ENCODE assay signal across 8 cellular contexts in genomic region chr4:75672461-75673026, GRCh38. TPM values are rescaled to one million over a fixed set of nuclear protein-coding genes. Genes with fewer than 3 reads are reported as not detected.
A peak's percentile ranks its signal among the peaks of the same experiment; 100 is the strongest.
DNase-seq lines count a peak whose midpoint lies in the region; ATAC-seq and TF ChIP-seq lines count a peak whose summit lies in the region.

No MANE protein-coding gene starts in this region.

- H3K36me3 Mint-ChIP-seq in activated T-cell treated with anti-CD3 and anti-CD28 coated beads, Interleukin-2, amount 50 U/mL, for 24 hours (ENCODE audit: low read depth) = peaks cover 40% of the 10 kb centered on the region
- H3K36me3 Mint-ChIP-seq in naive B cell = peaks cover 0 to 6% of the 10 kb centered on the region in 2 donors
- H3K36me3 Mint-ChIP-seq in stimulated activated memory B cell treated with anti-CD40 and anti-IgM and Interleukin-4, amounts not matched to agents 10 μg/mL and 1 μg/mL and 100 μg/mL, for 72 hours = peaks cover 21% of the 10 kb centered on the region

- H3K27me3 ChIP-seq in BLaER1 treated with 17β-estradiol and CSF1 and Interleukin-3, amounts not matched to agents 10 nM and 100 nM = no peaks in the 10 kb centered on the region
- H3K27me3 ChIP-seq in OCI-LY3 (ENCODE audit: low read depth, low read length) (no peaks in the 10 kb centered on the region), esophagus squamous epithelium (no peaks in the 10 kb centered on the region)

- peaks cover 45 to 55% (median 49%) of the 10 kb centered on the region in 11 experiments for H4K20me1 ChIP-seq in BLaER1 treated with 17β-estradiol and CSF1 and Interleukin-3, amounts not matched to agents 10 nM and 100 nM
- H4K20me1 ChIP-seq in OCI-LY3 (ENCODE audit: insufficient read depth, low read length) = peaks cover 47% of the 10 kb centered on the region

- peaks cover 35 to 50% (median 42%) of the 10 kb centered on the region in 10 experiments for H3K4me1 ChIP-seq in BLaER1 treated with 17β-estradiol and CSF1 and Interleukin-3, amounts not matched to agents 10 nM and 100 nM
- H3K4me1 ChIP-seq in OCI-LY3 (ENCODE audit: low read length) (peaks cover 27% of the 10 kb centered on the region), esophagus squamous epithelium (peaks cover 24 to 55% (median 27%) of the 10 kb centered on the region in 3 donors)

- no peak for TF ChIP-seq POLR2A in esophagus squamous epithelium (IDR thresholded peaks at IDR 0.05)

- no peak for TF ChIP-seq CTCF in OCI-LY3 (IDR thresholded peaks at IDR 0.05; ENCODE audit: low read depth, low read length)
- TF ChIP-seq CTCF in esophagus squamous epithelium (IDR thresholded peaks at IDR 0.05) = no peak

- peak overlapping the region; percentile 96 for H3K4me3 Mint-ChIP-seq in activated T-cell treated with anti-CD3 and anti-CD28 coated beads, Interleukin-2, amount 50 U/mL, for 24 hours
- H3K4me3 Mint-ChIP-seq in naive B cell = peak overlapping the region; percentile 95 to 100 (median 98)
- peak overlapping the region; percentile 99 for H3K4me3 Mint-ChIP-seq in stimulated activated memory B cell treated with anti-CD40 and anti-IgM and Interleukin-4, amounts not matched to agents 10 μg/mL and 1 μg/mL and 100 μg/mL, for 72 hours

- H2AFZ ChIP-seq in OCI-LY3 (ENCODE audit: low read depth, low read length) = no peak overlapping the region

- H3K4me3 ChIP-seq in BLaER1 treated with 17β-estradiol and CSF1 and Interleukin-3, amounts not matched to agents 10 nM and 100 nM = peak overlapping the region; percentile 84 to 99 (median 93)
- H3K4me3 ChIP-seq in OCI-LY3 (ENCODE audit: low read length) = peak overlapping the region; percentile 87
- H3K4me3 ChIP-seq in esophagus squamous epithelium = peak overlapping the region; percentile 63 to 89 (median 84)

- H3K36me3 ChIP-seq in BLaER1 treated with 17β-estradiol and CSF1 and Interleukin-3, amounts not matched to agents 10 nM and 100 nM = peaks cover 0 to 14% (median 6%) of the 10 kb centered on the region in 11 experiments; a peak in 7 of 22 replicates
- H3K36me3 ChIP-seq in OCI-LY3 (replicated peaks; ENCODE audit: low read depth, low read length) (no peaks in the 10 kb centered on the region), esophagus squamous epithelium (no peaks in the 10 kb centered on the region)

- DNase-seq in activated T-cell treated with anti-CD3 and anti-CD28 coated beads, Interleukin-2, amount 50 U/mL, for 24 hours = peak; percentile 87
- peak; percentile 31 for DNase-seq in esophagus squamous epithelium (lab: John Stamatoyannopoulos, UW)
- DNase-seq in naive B cell = peak; percentile 83

- H3K79me2 ChIP-seq in OCI-LY3 (ENCODE audit: low read length) = peaks cover 62% of the 10 kb centered on the region

- no peaks in the 10 kb centered on the region for H3K9me3 ChIP-seq in BLaER1 treated with 17β-estradiol and CSF1 and Interleukin-3, amounts not matched to agents 10 nM and 100 nM (replicated peaks in 1 of 11)
- H3K9me3 ChIP-seq in OCI-LY3 (ENCODE audit: insufficient read depth, low read length) (no peaks in the 10 kb centered on the region), esophagus squamous epithelium (no peaks in the 10 kb centered on the region)

- H3K9ac ChIP-seq in BLaER1 treated with 17β-estradiol and CSF1 and Interleukin-3, amounts not matched to agents 10 nM and 100 nM = peak overlapping the region; percentile 93 to 97 (median 95)
- peak overlapping the region; percentile 95 for H3K9ac ChIP-seq in OCI-LY3 (ENCODE audit: low read length)

- H3K27ac Mint-ChIP-seq in activated T-cell treated with anti-CD3 and anti-CD28 coated beads, Interleukin-2, amount 50 U/mL, for 24 hours = peak overlapping the region; percentile 98
- H3K27ac Mint-ChIP-seq in naive B cell = peak overlapping the region; percentile 98 to 100 (median 99)
- peak overlapping the region; percentile 100 for H3K27ac Mint-ChIP-seq in stimulated activated memory B cell treated with anti-CD40 and anti-IgM and Interleukin-4, amounts not matched to agents 10 μg/mL and 1 μg/mL and 100 μg/mL, for 72 hours

- 0% methylated on average over 26 to 37 of the region's 44 CpGs for WGBS in esophagus squamous epithelium, 2 donors

- intact Hi-C loops in esophagus squamous epithelium (cut with DNase I) = loop anchor here (5.0 kb wide), 1 partner anchor 50 kb away; the partner anchor contains the start of gene USO1

- H3K4me1 Mint-ChIP-seq in activated T-cell treated with anti-CD3 and anti-CD28 coated beads, Interleukin-2, amount 50 U/mL, for 24 hours (ENCODE audit: low read depth) = peaks cover 52% of the 10 kb centered on the region
- peaks cover 40 to 62% (median 60%) of the 10 kb centered on the region in 3 donors for H3K4me1 Mint-ChIP-seq in naive B cell
- H3K4me1 Mint-ChIP-seq in stimulated activated memory B cell treated with anti-CD40 and anti-IgM and Interleukin-4, amounts not matched to agents 10 μg/mL and 1 μg/mL and 100 μg/mL, for 72 hours = peaks cover 52% of the 10 kb centered on the region

- peak overlapping the region; percentile 89 to 96 (median 93) for H3K27ac ChIP-seq in BLaER1 treated with 17β-estradiol and CSF1 and Interleukin-3, amounts not matched to agents 10 nM and 100 nM
- H3K27ac ChIP-seq in OCI-LY3 (ENCODE audit: low read length) = peak overlapping the region; percentile 85
- H3K27ac ChIP-seq in esophagus squamous epithelium = peak overlapping the region; percentile 90 to 97 (median 94)

- no peaks in the 10 kb centered on the region for H3K9me3 Mint-ChIP-seq in activated T-cell treated with anti-CD3 and anti-CD28 coated beads, Interleukin-2, amount 50 U/mL, for 24 hours
- H3K9me3 Mint-ChIP-seq in naive B cell = peaks cover 0 to 2% (median 0%) of the 10 kb centered on the region in 7 donors
- H3K9me3 Mint-ChIP-seq in stimulated activated memory B cell treated with anti-CD40 and anti-IgM and Interleukin-4, amounts not matched to agents 10 μg/mL and 1 μg/mL and 100 μg/mL, for 72 hours = no peaks in the 10 kb centered on the region

- peak overlapping the region; percentile 86 to 97 (median 91) for H3K4me2 ChIP-seq in BLaER1 treated with 17β-estradiol and CSF1 and Interleukin-3, amounts not matched to agents 10 nM and 100 nM
- H3K4me2 ChIP-seq in OCI-LY3 (ENCODE audit: low read length) = peak overlapping the region; percentile 82

- no peaks in the 10 kb centered on the region for H3K27me3 Mint-ChIP-seq in activated T-cell treated with anti-CD3 and anti-CD28 coated beads, Interleukin-2, amount 50 U/mL, for 24 hours
- H3K27me3 Mint-ChIP-seq in naive B cell = no peaks in the 10 kb centered on the region
- H3K27me3 Mint-ChIP-seq in stimulated activated memory B cell treated with anti-CD40 and anti-IgM and Interleukin-4, amounts not matched to agents 10 μg/mL and 1 μg/mL and 100 μg/mL, for 72 hours = no peaks in the 10 kb centered on the region

- ATAC-seq in GM19035 (IDR thresholded peaks at IDR 0.05; ENCODE audit: unreplicated experiment) (peak; percentile 27), HG03378 (IDR thresholded peaks at IDR 0.05; ENCODE audit: unreplicated experiment) (peak; percentile 19), naive B cell (ENCODE audit: low read depth in 2 of 2) (peak; percentile 34 to 35)
- peak; percentile 64 for ATAC-seq in stimulated activated memory B cell treated with anti-CD40 and anti-IgM and Interleukin-4, amounts not matched to agents 10 μg/mL and 1 μg/mL and 100 μg/mL, for 72 hours

RNA-seq across cellular contexts. Expression of gene G3BP2, which starts 0.7 kb away (rescaled TPM):
- 10 to 100 TPM; 51.5 to 90.2 (median 65.1) TPM for total RNA-seq in esophagus squamous epithelium
- polyA plus RNA-seq in naive B cell (ENCODE audit: low read depth in 6 of 6) = 100 to 1,000 TPM in 1 of 6 donors, 10 to 100 TPM in 5; 73.9 to 103 (median 80.5) TPM

RNA-seq across cellular contexts. Expression of gene CDKL2, which starts 42.2 kb away (rescaled TPM):
- 1 to 10 TPM in 2 of 4 donors, under 1 TPM in 2; 0.13 to 1.3 (median 0.71) TPM for total RNA-seq in esophagus squamous epithelium
- not detected for polyA plus RNA-seq in naive B cell (ENCODE audit: low read depth in 6 of 6)

RNA-seq across cellular contexts. Expression of gene USO1, which starts 51.8 kb away (rescaled TPM):
- total RNA-seq in esophagus squamous epithelium = 10 to 100 TPM; 49.0 to 79.2 (median 69.8) TPM
- 10 to 100 TPM; 19.0 to 32.2 (median 28.1) TPM for polyA plus RNA-seq in naive B cell (ENCODE audit: low read depth in 6 of 6)

Comparison
In these comparisons a context has a peak if more than half of its experiments do, and no peak if none do; other contexts are left out.
1. Peak in every context shown above with its lines: DNase-seq, ATAC-seq, H3K4me3 ChIP-seq and H3K27ac ChIP-seq.
2. DNase-seq: peak in every context shown above with its lines; median percentile 87 in activated T-cell treated with anti-CD3 and anti-CD28 coated beads, Interleukin-2, amount 50 U/mL, for 24 hours; 83 in naive B cell; 31 in esophagus squamous epithelium.